ENCODE assay signal across 1 cellular context in genomic region chr19:12293771-12294307, GRCh38.
TF ChIP-seq lines count a peak whose summit lies in the region.

No MANE protein-coding gene starts in this region.

TF ChIP-seq in GM12878, 131 proteins besides CTCF, POLR2A, EP300 and RAD21 (continued from another document):
- TF ChIP-seq, protein P1, sequence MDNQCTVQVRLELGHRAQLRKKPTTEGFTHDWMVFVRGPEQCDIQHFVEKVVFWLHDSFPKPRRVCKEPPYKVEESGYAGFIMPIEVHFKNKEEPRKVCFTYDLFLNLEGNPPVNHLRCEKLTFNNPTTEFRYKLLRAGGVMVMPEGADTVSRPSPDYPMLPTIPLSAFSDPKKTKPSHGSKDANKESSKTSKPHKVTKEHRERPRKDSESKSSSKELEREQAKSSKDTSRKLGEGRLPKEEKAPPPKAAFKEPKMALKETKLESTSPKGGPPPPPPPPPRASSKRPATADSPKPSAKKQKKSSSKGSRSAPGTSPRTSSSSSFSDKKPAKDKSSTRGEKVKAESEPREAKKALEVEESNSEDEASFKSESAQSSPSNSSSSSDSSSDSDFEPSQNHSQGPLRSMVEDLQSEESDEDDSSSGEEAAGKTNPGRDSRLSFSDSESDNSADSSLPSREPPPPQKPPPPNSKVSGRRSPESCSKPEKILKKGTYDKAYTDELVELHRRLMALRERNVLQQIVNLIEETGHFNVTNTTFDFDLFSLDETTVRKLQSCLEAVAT (IDR thresholded peaks at IDR 0.05): peak; percentile 29; the same call in 1 of the 2 replicates
- TF ChIP-seq JUND (IDR thresholded peaks at IDR 0.05; ENCODE audit: low read depth, low read length) (no peak), RCOR1 (conservative IDR thresholded peaks at IDR 0.05; ENCODE audit: low read depth, low read length) (no peak), NBN (IDR thresholded peaks at IDR 0.05) (peak; percentile 28; the same call in 1 of the 2 replicates), TCF3 (IDR thresholded peaks at IDR 0.05; ENCODE audit: borderline replicate concordance, insufficient read depth, low read depth, low read length) (no peak), WRNIP1 (IDR thresholded peaks at IDR 0.05; ENCODE audit: borderline replicate concordance, low read depth, low read length) (no peak), NFIC (IDR thresholded peaks at IDR 0.05; ENCODE audit: low read depth, low read length) (no peak)
TF ChIP-seq in GM12878: peak in this region for 13.
